In genomic region chr12:93626160-93626559, GRCh38 we compare ENCODE assay signal across 1 cellular context.
TF ChIP-seq lines count a peak whose summit lies in the region.

No MANE protein-coding gene starts in this region.

TF ChIP-seq in IMR-90, 13 proteins besides CTCF, POLR2A, EP300 and RAD21 (continued from another document):
- TF ChIP-seq BHLHE40 (IDR thresholded peaks at IDR 0.05; ENCODE audit: low read depth, low read length) = no peak
- TF ChIP-seq CHD1 (IDR thresholded peaks at IDR 0.05; ENCODE audit: low read depth, low read length) = no peak
- TF ChIP-seq MAZ (IDR thresholded peaks at IDR 0.05; ENCODE audit: borderline replicate concordance, low read depth, low read length) = no peak
- TF ChIP-seq MXI1 (IDR thresholded peaks at IDR 0.05; ENCODE audit: borderline replicate concordance, low read depth, low read length) = no peak
- TF ChIP-seq ELK1 (IDR thresholded peaks at IDR 0.05; ENCODE audit: borderline replicate concordance, low read depth, low read length) = no peak
- no peak for TF ChIP-seq RCOR1 (IDR thresholded peaks at IDR 0.05; ENCODE audit: insufficient replicate concordance, low read length)
- TF ChIP-seq FOS (IDR thresholded peaks at IDR 0.05; ENCODE audit: low read depth, low read length) = no peak
